23 cellular contexts compared by ENCODE assay signal in the genomic region with DNA sequence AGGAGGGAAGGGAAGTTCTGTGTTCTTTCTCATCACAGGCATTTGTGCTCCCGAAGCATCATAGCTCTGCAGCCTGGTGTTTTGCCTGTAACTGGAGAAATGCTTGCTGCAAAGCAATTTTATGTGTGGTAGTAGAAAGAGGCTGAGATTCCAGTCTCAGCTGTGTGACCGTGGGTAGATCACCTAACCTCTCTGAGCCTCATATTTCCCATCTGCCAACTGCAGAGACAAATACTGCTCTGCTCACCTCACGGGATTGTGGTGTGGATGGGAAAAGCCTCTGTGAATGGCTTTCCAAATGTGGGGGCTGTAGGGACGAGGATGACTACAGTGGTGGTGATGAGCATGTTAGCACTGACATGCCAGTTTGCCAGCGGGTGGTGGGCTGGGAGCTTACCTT.
DNase-seq lines count a peak whose midpoint lies in the region; ATAC-seq, FAIRE-seq and TF ChIP-seq lines count a peak whose summit lies in the region.
"Had no signal": no experiment of that assay in that cellular context is flagged by ENCODE, and none has a peak within 500 bp of the region (broad histone marks: within the 10 kb centered on the region; RNA-seq: fewer than 3 reads in every experiment).

No MANE protein-coding gene starts in this region.

- H2BK12ac ChIP-seq in H1 (ENCODE audit: low read depth, low read length) = no peak overlapping the region; the same call in 1 of the 2 replicates

- peak overlapping the region; percentile 29 for H3K27ac Mint-ChIP-seq in neural progenitor cell
- no peak overlapping the region for H3K27ac Mint-ChIP-seq in activated T-cell treated with anti-CD3 and anti-CD28 coated beads, Interleukin-2, amount 50 U/mL, for 24 hours
- H3K27ac Mint-ChIP-seq: B cell; CD4-positive, CD25-positive, alpha-beta regulatory T cell; CD8-positive, alpha-beta T cell had no signal

- no peak for TF ChIP-seq RAD21 in H1 (IDR thresholded peaks at IDR 0.05 in 1 of 2, conservative IDR thresholded peaks at IDR 0.05 in 1 of 2; ENCODE audit: low read depth in 2 of 2, low read length in 2 of 2)

- H2BK15ac ChIP-seq in H1 (ENCODE audit: low read length) = no peak overlapping the region

- no peaks in the 10 kb centered on the region for H3K23me2 ChIP-seq in H1 (ENCODE audit: low read depth, low read length)

- H2BK5ac ChIP-seq in H1 (ENCODE audit: low read depth, low read length) = peak overlapping the region; percentile 47; the same call in 1 of the 2 replicates

- no peak for ATAC-seq in aorta (ENCODE audit: low FRiP score)
- no peak for ATAC-seq in HG03139 (IDR thresholded peaks at IDR 0.05; ENCODE audit: unreplicated experiment)
- ATAC-seq: CD8-positive, alpha-beta T cell; GM12878 had no signal

- H3K9me3 ChIP-seq in HEK293 (ENCODE audit: control insufficient read depth, insufficient read depth, low read depth, low read length) (no peaks in the 10 kb centered on the region), H1 (ENCODE audit: insufficient read depth in 2 of 2, low read depth in 1 of 2, low read length in 1 of 2) (no peaks in the 10 kb centered on the region), neural progenitor cell (ENCODE audit: low read depth) (no peaks in the 10 kb centered on the region), aorta (ENCODE audit: control insufficient read depth, low read length) (no peaks in the 10 kb centered on the region)
- H3K9me3 ChIP-seq: BLaER1, Caco-2 had no signal

- no peaks in the 10 kb centered on the region for H4K20me1 ChIP-seq in H1 (replicated peaks in 1 of 2; ENCODE audit: control insufficient read depth in 1 of 2, insufficient read depth in 2 of 2, low read length in 2 of 2)
- H4K20me1 ChIP-seq in neural progenitor cell (ENCODE audit: low read depth) = no peaks in the 10 kb centered on the region
- H4K20me1 ChIP-seq: BLaER1 had no signal

- no peak overlapping the region for H3K4me3 Mint-ChIP-seq in neural progenitor cell
- H3K4me3 Mint-ChIP-seq in activated T-cell treated with anti-CD3 and anti-CD28 coated beads, Interleukin-2, amount 50 U/mL, for 24 hours = no peak overlapping the region
- H3K4me3 Mint-ChIP-seq: B cell; CD4-positive, CD25-positive, alpha-beta regulatory T cell; CD8-positive, alpha-beta T cell had no signal

- POLR2A ChIA-PET in HEK293 (lab: Yijun Ruan, JAX) = no interaction called here
- POLR2A ChIA-PET in H1 (lab: Charles Lee; ENCODE audit: partially characterized antibody) = interaction anchor here (1.0 to 1.2 kb wide), 2 partner anchors 26 to 185 kb away, joined by 3 read pairs; no protein-coding TSS in a partner anchor

- no peak for TF ChIP-seq EP300 in H1 (IDR thresholded peaks at IDR 0.05; ENCODE audit: borderline replicate concordance in 1 of 2, low read depth in 2 of 2, low read length in 2 of 2)

- TF ChIP-seq POLR2A in H1 (IDR thresholded peaks at IDR 0.05; ENCODE audit: control extremely low read depth in 1 of 2, low read depth in 2 of 2, low read length in 2 of 2) = no peak

- H3K18ac ChIP-seq in H1 (ENCODE audit: extremely low read depth, low read length) = no peak overlapping the region

- H2BK120ac ChIP-seq in H1 (replicated peaks; ENCODE audit: low read depth, low read length) = no peak overlapping the region

- H3K4me2 ChIP-seq in H1 (ENCODE audit: insufficient read depth in 1 of 2, low read depth in 2 of 2, low read length in 2 of 2) (no peak overlapping the region), neural progenitor cell (no peak overlapping the region)
- H3K4me2 ChIP-seq: BLaER1 had no signal

- H3K79me1 ChIP-seq in H1 (ENCODE audit: low read depth, low read length) = no peaks in the 10 kb centered on the region

- no peak overlapping the region for H3K23ac ChIP-seq in H1 (ENCODE audit: insufficient read length)

- peaks cover 14% of the 10 kb centered on the region for H3K27me3 Mint-ChIP-seq in neural progenitor cell (ENCODE audit: insufficient read depth, low read depth)
- no peaks in the 10 kb centered on the region for H3K27me3 Mint-ChIP-seq in activated T-cell treated with anti-CD3 and anti-CD28 coated beads, Interleukin-2, amount 50 U/mL, for 24 hours
- H3K27me3 Mint-ChIP-seq: B cell; CD4-positive, CD25-positive, alpha-beta regulatory T cell had no signal

- no peak overlapping the region for H3K9ac ChIP-seq in H1 (replicated peaks in 1 of 4; ENCODE audit: extremely low read depth in 1 of 4, low read depth in 3 of 4, low read length in 3 of 4)
- no peak overlapping the region for H3K9ac ChIP-seq in neural progenitor cell
- H3K9ac ChIP-seq: BLaER1 had no signal

- 0 out of 2 replicates have a peak overlapping the region, but pooled peaks have one; percentile 37 for H2BK20ac ChIP-seq in H1 (ENCODE audit: low read length)

- H3K27me3 ChIP-seq in H1 (replicated peaks in 1 of 4; ENCODE audit: control insufficient read depth in 3 of 4, extremely low read depth in 1 of 4, insufficient read depth in 3 of 4, low read length in 3 of 4) = no peaks in the 10 kb centered on the region
- H3K27me3 ChIP-seq in neural progenitor cell = no peaks in the 10 kb centered on the region
- H3K27me3 ChIP-seq in aorta (ENCODE audit: control insufficient read depth in 1 of 2, insufficient read depth in 2 of 2, low read length in 1 of 2) = no peaks in the 10 kb centered on the region
- H3K27me3 ChIP-seq: BLaER1 had no signal

- peak overlapping the region; percentile 52 for H4K91ac ChIP-seq in H1 (replicated peaks; ENCODE audit: insufficient read length, low read length)

- H2AFZ ChIP-seq in H1 (ENCODE audit: low read length) (no peak overlapping the region), neural progenitor cell (replicated peaks) (no peak overlapping the region)

- no peak for TF ChIP-seq CTCF in HEK293 (tag by site-specific recombination; IDR thresholded peaks at IDR 0.05)
- no peak for TF ChIP-seq CTCF in H1 (IDR thresholded peaks at IDR 0.05; ENCODE audit: control extremely low read depth in 1 of 3, insufficient read depth in 1 of 3, low read depth in 1 of 3, low read length in 3 of 3)
- no peak for TF ChIP-seq CTCF in neural progenitor cell (IDR thresholded peaks at IDR 0.05)

- H3K4me1 Mint-ChIP-seq in neural progenitor cell = peaks cover 16% of the 10 kb centered on the region
- H3K4me1 Mint-ChIP-seq in activated T-cell treated with anti-CD3 and anti-CD28 coated beads, Interleukin-2, amount 50 U/mL, for 24 hours (ENCODE audit: low read depth) = no peaks in the 10 kb centered on the region
- H3K4me1 Mint-ChIP-seq: CD4-positive, CD25-positive, alpha-beta regulatory T cell had no signal

- no peak overlapping the region for H4K8ac ChIP-seq in H1 (ENCODE audit: extremely low read depth, insufficient read depth, low read length)

- no peak overlapping the region for H3K56ac ChIP-seq in H1 (replicated peaks; ENCODE audit: insufficient read length, low read depth, low read length)

- H3K4ac ChIP-seq in H1 (replicated peaks; ENCODE audit: insufficient read length, low read depth, low read length) = no peak overlapping the region

- no peak for FAIRE-seq in H1 (lab: Jason Lieb, UNC)
- FAIRE-seq: D721Med, GM12878, GM19239 had no signal

- no peaks in the 10 kb centered on the region for H3F3A ChIP-seq in neural progenitor cell (ENCODE audit: low read depth)

- peak; percentile 21 for DNase-seq in D341Med (ENCODE audit: low spot score)
- DNase-seq in H1 (ENCODE audit: low read depth in 1 of 2, low spot score in 2 of 2) = no peak
- no peak for DNase-seq in neural progenitor cell (ENCODE audit: low spot score)
- no peak for DNase-seq in aorta
- no peak for DNase-seq in NCI-H524 treated with DMSO at 0.1 percent for 48 hours (lab: John Stamatoyannopoulos, UW)
- DNase-seq in activated T-cell treated with anti-CD3 and anti-CD28 coated beads, Interleukin-2, amount 50 U/mL, for 24 hours = no peak
- DNase-seq: Caco-2; CD4-positive, CD25-positive, alpha-beta regulatory T cell; CD8-positive, alpha-beta T cell; DMS 273 treated with DMSO at 0.1 percent for 48 hours; DMS79; EL; GDM1; GOT3; HCEC 1CT had no signal

- peaks cover 2% of the 10 kb centered on the region for H3K9me3 Mint-ChIP-seq in neural progenitor cell
- no peaks in the 10 kb centered on the region for H3K9me3 Mint-ChIP-seq in activated T-cell treated with anti-CD3 and anti-CD28 coated beads, Interleukin-2, amount 50 U/mL, for 24 hours
- H3K9me3 Mint-ChIP-seq: CD4-positive, CD25-positive, alpha-beta regulatory T cell; CD8-positive, alpha-beta T cell had no signal

- no peaks in the 10 kb centered on the region for H3K36me3 Mint-ChIP-seq in neural progenitor cell
- peaks cover 9% of the 10 kb centered on the region for H3K36me3 Mint-ChIP-seq in activated T-cell treated with anti-CD3 and anti-CD28 coated beads, Interleukin-2, amount 50 U/mL, for 24 hours (ENCODE audit: low read depth)

- 81% methylated on average over 5 of the region's 5 CpGs; no CpG with 5 or more reads in 1 of the 2 experiments for WGBS in H1 (ENCODE audit: extremely low coverage in 1 of 2, insufficient coverage in 1 of 2, insufficient read length in 1 of 2, insufficient replicate concordance in 2 of 2, low coverage in 1 of 2, low lambda C conversion rate in 2 of 2, missing lambda C conversion rate in 1 of 2), 2 experiments
- 73 to 75% methylated on average over 5 of the region's 5 CpGs for WGBS in aorta, 2 donors

- H3K4me1 ChIP-seq in HEK293 (ENCODE audit: control insufficient read depth, insufficient read depth, low read length) = no peaks in the 10 kb centered on the region
- H3K4me1 ChIP-seq in H1 (replicated peaks in 1 of 4; ENCODE audit: control insufficient read depth in 3 of 4, insufficient read depth in 4 of 4, low read length in 3 of 4) = peaks cover 10 to 20% (median 11%) of the 10 kb centered on the region in 4 experiments
- peaks cover 3% of the 10 kb centered on the region for H3K4me1 ChIP-seq in neural progenitor cell
- H3K4me1 ChIP-seq in aorta (ENCODE audit: control insufficient read depth in 1 of 2, insufficient read depth in 2 of 2, low read length in 2 of 2) = no peaks in the 10 kb centered on the region
- H3K4me1 ChIP-seq: BLaER1, Caco-2 had no signal

- intact Hi-C loops in aorta (cut with DNase I) = no loop called here

- no peak overlapping the region for H3K27ac ChIP-seq in HEK293 (ENCODE audit: extremely low read depth, low read depth, low read length)
- no peak overlapping the region for H3K27ac ChIP-seq in H1 (ENCODE audit: low read depth, low read length)
- no peak overlapping the region for H3K27ac ChIP-seq in neural progenitor cell
- no peak overlapping the region for H3K27ac ChIP-seq in aorta (ENCODE audit: low read depth in 1 of 2, low read length in 2 of 2)
- H3K27ac ChIP-seq: BLaER1, C4-2B had no signal

- H4K5ac ChIP-seq in H1 (ENCODE audit: insufficient read length, low read depth, low read length) = no peak overlapping the region

- H3K79me2 ChIP-seq in H1 (ENCODE audit: control insufficient read depth in 1 of 2, insufficient read depth in 2 of 2, low read length in 2 of 2) (no peaks in the 10 kb centered on the region), neural progenitor cell (ENCODE audit: low read depth) (no peaks in the 10 kb centered on the region)

- H2AK5ac ChIP-seq in H1 (ENCODE audit: low read depth, low read length) = no peak overlapping the region

- no peak overlapping the region for H3K14ac ChIP-seq in H1 (ENCODE audit: insufficient read length)

- H3K4me3 ChIP-seq in HEK293 (ENCODE audit: low read depth, low read length) (no peak overlapping the region), H1 (ENCODE audit: extremely low read depth in 1 of 4, insufficient read depth in 2 of 4, low read depth in 3 of 4, low read length in 4 of 4) (no peak overlapping the region), neural progenitor cell (no peak overlapping the region), aorta (ENCODE audit: low read length in 2 of 2) (no peak overlapping the region)
- H3K4me3 ChIP-seq: BLaER1, GM12878 had no signal

- no peaks in the 10 kb centered on the region for H3K36me3 ChIP-seq in HEK293 (ENCODE audit: control insufficient read depth in 2 of 2, insufficient read depth in 1 of 2, low read length in 2 of 2)
- no peaks in the 10 kb centered on the region for H3K36me3 ChIP-seq in H1 (ENCODE audit: control insufficient read depth in 2 of 4, insufficient read depth in 4 of 4, low read length in 3 of 4)
- H3K36me3 ChIP-seq in neural progenitor cell = no peaks in the 10 kb centered on the region
- H3K36me3 ChIP-seq in aorta (ENCODE audit: control insufficient read depth in 1 of 2, insufficient read depth in 2 of 2, low read length in 1 of 2) = no peaks in the 10 kb centered on the region
- H3K36me3 ChIP-seq: BLaER1 had no signal

- CTCF ChIA-PET in HEK293 (lab: Yijun Ruan, JAX) = interaction anchor here (0.6 to 1.1 kb wide), 2 partner anchors 207 to 409 kb away, joined by 3 to 5 read pairs; no protein-coding TSS in a partner anchor
- CTCF ChIA-PET in H1 (lab: Charles Lee; ENCODE audit: partially characterized antibody) = interaction anchor here (0.7 to 5.4 kb wide), 18 partner anchors 8 to 208 kb away, joined by 3 to 33 read pairs (median 4); no protein-coding TSS in a partner anchor
